18 cellular contexts compared by ENCODE assay signal in genomic region chr10:7189909-7190308, GRCh38.
DNase-seq lines count a peak whose midpoint lies in the region; ATAC-seq and TF ChIP-seq lines count a peak whose summit lies in the region.
"Had no signal": no experiment of that assay in that cellular context is flagged by ENCODE, and none has a peak within 500 bp of the region (broad histone marks: within the 10 kb centered on the region; RNA-seq: fewer than 3 reads in every experiment).

No MANE protein-coding gene starts in this region.

- H3K27ac Mint-ChIP-seq in CD4-positive, CD25-positive, alpha-beta regulatory T cell, result peak overlapping the region in 2 of 3 donors; percentile 53 to 91
- H3K27ac Mint-ChIP-seq in CD4-positive, alpha-beta T cell, result peak overlapping the region; percentile 45
- peak overlapping the region in 3 of 6 donors; percentile 50 to 86 (median 65) for H3K27ac Mint-ChIP-seq in immature natural killer cell
- H3K27ac Mint-ChIP-seq in nephron, result peak overlapping the region; percentile 14 to 66 (median 62)
- H3K27ac Mint-ChIP-seq in activated CD8-positive, alpha-beta T cell treated with anti-CD3 and anti-CD28 coated beads for 36 hours, result no peak overlapping the region
- H3K27ac Mint-ChIP-seq: H9 had no signal

- DNase-seq in CD4-positive, CD25-positive, alpha-beta regulatory T cell, result no peak
- DNase-seq in CD4-positive, alpha-beta T cell, result no peak
- DNase-seq in immature natural killer cell, result peak; percentile 34 to 45 (median 38)
- DNase-seq in activated CD8-positive, alpha-beta T cell treated with anti-CD3 and anti-CD28 coated beads for 36 hours, result no peak
- no peak for DNase-seq in epidermal melanocyte (ENCODE audit: insufficient read length, low spot score)
- no peak for DNase-seq in GM03348 (ENCODE audit: low spot score)
- DNase-seq: ACHN; BE2C; C1 segment of cervical spinal cord; Calu3; CD4-positive, alpha-beta memory T cell; DMS79 treated with DMSO at 0.1 percent for 48 hours; GF-D8; H9 had no signal

- H3K4me1 Mint-ChIP-seq in CD4-positive, CD25-positive, alpha-beta regulatory T cell, result peaks cover 24 to 68% (median 57%) of the 10 kb centered on the region in 4 donors
- peaks cover 70% of the 10 kb centered on the region for H3K4me1 Mint-ChIP-seq in CD4-positive, alpha-beta T cell (ENCODE audit: low read depth)
- H3K4me1 Mint-ChIP-seq in immature natural killer cell (peaks cover 48 to 85% of the 10 kb centered on the region in 2 donors), nephron (peaks cover 30% of the 10 kb centered on the region)
- peaks cover 88% of the 10 kb centered on the region for H3K4me1 Mint-ChIP-seq in activated CD8-positive, alpha-beta T cell treated with anti-CD3 and anti-CD28 coated beads for 36 hours (ENCODE audit: low read depth)

- H3K9me3 ChIP-seq in CD4-positive, CD25-positive, alpha-beta regulatory T cell (ENCODE audit: control insufficient read depth in 2 of 2, low read length in 2 of 2), result no peaks in the 10 kb centered on the region
- no peaks in the 10 kb centered on the region for H3K9me3 ChIP-seq in CD4-positive, alpha-beta T cell (ENCODE audit: control insufficient read depth, low read length)
- H3K9me3 ChIP-seq: BE2C had no signal

- TF ChIP-seq CTCF in CD4-positive, alpha-beta T cell (IDR thresholded peaks at IDR 0.05), result no peak
- no peak for TF ChIP-seq CTCF in nephron (IDR thresholded peaks at IDR 0.05; ENCODE audit: unreplicated experiment in 3 of 3)
- TF ChIP-seq CTCF in activated CD8-positive, alpha-beta T cell treated with anti-CD3 and anti-CD28 coated beads for 36 hours (IDR thresholded peaks at IDR 0.05), result no peak

- no peak overlapping the region for H3K4me3 ChIP-seq in CD4-positive, CD25-positive, alpha-beta regulatory T cell (ENCODE audit: low read depth, low read length)
- H3K4me3 ChIP-seq: GM12878 had no signal

- H3K36me3 ChIP-seq in CD4-positive, CD25-positive, alpha-beta regulatory T cell (ENCODE audit: control insufficient read depth, insufficient read depth, low read length), result no peaks in the 10 kb centered on the region

- peaks cover 5% of the 10 kb centered on the region for H3K27me3 Mint-ChIP-seq in CD4-positive, CD25-positive, alpha-beta regulatory T cell
- H3K27me3 Mint-ChIP-seq in CD4-positive, alpha-beta T cell, result no peaks in the 10 kb centered on the region
- H3K27me3 Mint-ChIP-seq in immature natural killer cell (ENCODE audit: low read depth in 3 of 3), result peaks cover 0 to 8% (median 0%) of the 10 kb centered on the region in 3 donors
- H3K27me3 Mint-ChIP-seq in nephron (ENCODE audit: low read depth), result no peaks in the 10 kb centered on the region
- no peaks in the 10 kb centered on the region for H3K27me3 Mint-ChIP-seq in activated CD8-positive, alpha-beta T cell treated with anti-CD3 and anti-CD28 coated beads for 36 hours
- H3K27me3 Mint-ChIP-seq: CD4-positive, alpha-beta memory T cell; IgD-negative memory B cell had no signal

- H3K4me3 Mint-ChIP-seq in CD4-positive, CD25-positive, alpha-beta regulatory T cell, result no peak overlapping the region
- H3K4me3 Mint-ChIP-seq in CD4-positive, alpha-beta T cell, result no peak overlapping the region
- H3K4me3 Mint-ChIP-seq in immature natural killer cell, result peak overlapping the region; percentile 39 to 70 (median 44)
- H3K4me3 Mint-ChIP-seq in nephron, result no peak overlapping the region
- no peak overlapping the region for H3K4me3 Mint-ChIP-seq in activated CD8-positive, alpha-beta T cell treated with anti-CD3 and anti-CD28 coated beads for 36 hours
- H3K4me3 Mint-ChIP-seq: CD4-positive, alpha-beta memory T cell; H9 had no signal

- POLR2A ChIA-PET in CD4-positive, alpha-beta T cell (lab: Charles Lee), result no interaction called here
- POLR2A ChIA-PET in activated CD8-positive, alpha-beta T cell treated with anti-CD3 and anti-CD28 coated beads for 36 hours (lab: Charles Lee), result no interaction called here

- peaks cover 0 to 2% (median 0%) of the 10 kb centered on the region in 7 donors for H3K9me3 Mint-ChIP-seq in CD4-positive, CD25-positive, alpha-beta regulatory T cell
- H3K9me3 Mint-ChIP-seq in CD4-positive, alpha-beta T cell, result peaks cover under 1% of the 10 kb centered on the region
- H3K9me3 Mint-ChIP-seq in immature natural killer cell (no peaks in the 10 kb centered on the region), nephron (no peaks in the 10 kb centered on the region)
- H3K9me3 Mint-ChIP-seq in activated CD8-positive, alpha-beta T cell treated with anti-CD3 and anti-CD28 coated beads for 36 hours, result peaks cover 20% of the 10 kb centered on the region

- peaks cover 44% of the 10 kb centered on the region for H3K4me1 ChIP-seq in CD4-positive, CD25-positive, alpha-beta regulatory T cell (ENCODE audit: control insufficient read depth, insufficient read depth, low read length, poor library complexity, severe bottlenecking)
- H3K4me1 ChIP-seq: BE2C had no signal

- no peak for ATAC-seq in CD4-positive, CD25-positive, alpha-beta regulatory T cell (ENCODE audit: low read depth in 2 of 2)
- no peak for ATAC-seq in CD4-positive, alpha-beta T cell (ENCODE audit: poor library complexity)
- no peak for ATAC-seq in activated CD8-positive, alpha-beta T cell treated with anti-CD3 and anti-CD28 coated beads for 36 hours
- ATAC-seq: GM12878, HepG2 had no signal

- peaks cover 26% of the 10 kb centered on the region for H3K36me3 Mint-ChIP-seq in CD4-positive, CD25-positive, alpha-beta regulatory T cell
- peaks cover 56% of the 10 kb centered on the region for H3K36me3 Mint-ChIP-seq in CD4-positive, alpha-beta T cell (ENCODE audit: low read depth)
- H3K36me3 Mint-ChIP-seq in immature natural killer cell (peaks cover 24 to 58% (median 28%) of the 10 kb centered on the region in 3 donors), nephron (ENCODE audit: low read depth) (peaks cover 51% of the 10 kb centered on the region)
- peaks cover 79% of the 10 kb centered on the region for H3K36me3 Mint-ChIP-seq in activated CD8-positive, alpha-beta T cell treated with anti-CD3 and anti-CD28 coated beads for 36 hours (ENCODE audit: low read depth)

- H3K27ac ChIP-seq in CD4-positive, CD25-positive, alpha-beta regulatory T cell (ENCODE audit: insufficient read depth, low read length, poor library complexity, severe bottlenecking), result no peak overlapping the region
- H3K27ac ChIP-seq in CD4-positive, alpha-beta T cell (ENCODE audit: low read depth, low read length), result no peak overlapping the region

- CTCF ChIA-PET in CD4-positive, alpha-beta T cell (lab: Charles Lee), result no interaction called here
- CTCF ChIA-PET in activated CD8-positive, alpha-beta T cell treated with anti-CD3 and anti-CD28 coated beads for 36 hours (lab: Charles Lee), result interaction anchor here (1.0 to 1.2 kb wide), 3 partner anchors 11 to 69 kb away, joined by 3 read pairs; no protein-coding TSS in a partner anchor

- no peaks in the 10 kb centered on the region for H3K27me3 ChIP-seq in CD4-positive, CD25-positive, alpha-beta regulatory T cell (ENCODE audit: control insufficient read depth, insufficient read depth, low read length)
- H3K27me3 ChIP-seq in CD4-positive, alpha-beta T cell (ENCODE audit: control insufficient read depth, insufficient read depth, low read length), result no peaks in the 10 kb centered on the region
- H3K27me3 ChIP-seq: BE2C had no signal

- intact Hi-C loops in CD4-positive, alpha-beta T cell (cut with DNase I, micrococcal nuclease), result loop anchor here (5.0 kb wide), 3 partner anchors 67 to 487 kb away; no protein-coding TSS in a partner anchor
- intact Hi-C loops in activated CD8-positive, alpha-beta T cell treated with anti-CD3 and anti-CD28 coated beads for 36 hours (cut with micrococcal nuclease), result loop anchor here (5.0 kb wide), 1 partner anchor 67 kb away; no protein-coding TSS in a partner anchor

Comparison
In these comparisons a context has a peak if more than half of its experiments do, and no peak if none do; other contexts are left out.
1. DNase-seq: peak in immature natural killer cell (3 of 3); none in CD4-positive, CD25-positive, alpha-beta regulatory T cell (0 of 3), CD4-positive, alpha-beta T cell (0 of 10), activated CD8-positive, alpha-beta T cell treated with anti-CD3 and anti-CD28 coated beads for 36 hours (single experiment), epidermal melanocyte (single experiment) and GM03348 (single experiment).
2. H3K4me3 Mint-ChIP-seq: peak in immature natural killer cell (5 of 5); none in CD4-positive, CD25-positive, alpha-beta regulatory T cell (0 of 4), CD4-positive, alpha-beta T cell (single experiment), nephron (0 of 3) and activated CD8-positive, alpha-beta T cell treated with anti-CD3 and anti-CD28 coated beads for 36 hours (single experiment).